Comparison of ENCODE assay signal across 1 cellular context in the genomic region with DNA sequence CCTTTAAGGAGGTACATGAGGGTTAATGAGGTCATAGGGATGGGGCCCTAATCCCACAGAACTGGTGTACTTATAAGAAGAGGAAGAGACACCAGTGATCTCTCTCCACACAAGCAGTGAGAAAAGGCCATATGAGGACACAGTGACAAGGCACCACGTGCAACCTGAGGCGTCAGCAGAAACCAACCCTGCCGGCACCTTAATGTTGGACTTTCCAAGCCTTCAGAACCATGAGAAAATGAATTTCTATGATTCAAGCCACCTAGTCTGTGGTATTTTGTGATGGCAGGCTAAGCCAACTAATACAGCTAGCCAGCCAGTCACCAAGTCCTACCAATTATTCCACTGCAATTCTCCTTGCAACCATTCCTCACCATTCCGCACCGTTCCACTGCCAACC.
TF ChIP-seq lines count a peak whose summit lies in the region.

No MANE protein-coding gene starts in this region.

TF ChIP-seq in WTC11, 78 proteins besides CTCF, POLR2A, EP300 and RAD21 (continued from another document):
- TF ChIP-seq ATF2 (CRISPR knock-in tag; IDR thresholded peaks at IDR 0.05; ENCODE audit: borderline replicate concordance, low read depth) (no peak), CREB1 (CRISPR knock-in tag; IDR thresholded peaks at IDR 0.05) (no peak), JAZF1 (CRISPR knock-in tag; IDR thresholded peaks at IDR 0.05) (no peak), NFYB (CRISPR knock-in tag; conservative IDR thresholded peaks at IDR 0.05; ENCODE audit: low read depth) (no peak), ZNF423 (CRISPR knock-in tag; IDR thresholded peaks at IDR 0.05) (no peak), MYBL2 (CRISPR knock-in tag; IDR thresholded peaks at IDR 0.05) (no peak), ZNF671 (CRISPR knock-in tag; IDR thresholded peaks at IDR 0.05) (no peak), ATF1 (CRISPR knock-in tag; IDR thresholded peaks at IDR 0.05) (no peak), MXD4 (CRISPR knock-in tag; IDR thresholded peaks at IDR 0.05; ENCODE audit: borderline replicate concordance) (no peak), EMX1 (CRISPR knock-in tag; IDR thresholded peaks at IDR 0.05) (no peak), SMAD3 (CRISPR knock-in tag; IDR thresholded peaks at IDR 0.05; ENCODE audit: borderline replicate concordance) (no peak), E2F5 (CRISPR knock-in tag; IDR thresholded peaks at IDR 0.05) (no peak), ERG (CRISPR knock-in tag; IDR thresholded peaks at IDR 0.05) (no peak)
- TF ChIP-seq, protein P1, sequence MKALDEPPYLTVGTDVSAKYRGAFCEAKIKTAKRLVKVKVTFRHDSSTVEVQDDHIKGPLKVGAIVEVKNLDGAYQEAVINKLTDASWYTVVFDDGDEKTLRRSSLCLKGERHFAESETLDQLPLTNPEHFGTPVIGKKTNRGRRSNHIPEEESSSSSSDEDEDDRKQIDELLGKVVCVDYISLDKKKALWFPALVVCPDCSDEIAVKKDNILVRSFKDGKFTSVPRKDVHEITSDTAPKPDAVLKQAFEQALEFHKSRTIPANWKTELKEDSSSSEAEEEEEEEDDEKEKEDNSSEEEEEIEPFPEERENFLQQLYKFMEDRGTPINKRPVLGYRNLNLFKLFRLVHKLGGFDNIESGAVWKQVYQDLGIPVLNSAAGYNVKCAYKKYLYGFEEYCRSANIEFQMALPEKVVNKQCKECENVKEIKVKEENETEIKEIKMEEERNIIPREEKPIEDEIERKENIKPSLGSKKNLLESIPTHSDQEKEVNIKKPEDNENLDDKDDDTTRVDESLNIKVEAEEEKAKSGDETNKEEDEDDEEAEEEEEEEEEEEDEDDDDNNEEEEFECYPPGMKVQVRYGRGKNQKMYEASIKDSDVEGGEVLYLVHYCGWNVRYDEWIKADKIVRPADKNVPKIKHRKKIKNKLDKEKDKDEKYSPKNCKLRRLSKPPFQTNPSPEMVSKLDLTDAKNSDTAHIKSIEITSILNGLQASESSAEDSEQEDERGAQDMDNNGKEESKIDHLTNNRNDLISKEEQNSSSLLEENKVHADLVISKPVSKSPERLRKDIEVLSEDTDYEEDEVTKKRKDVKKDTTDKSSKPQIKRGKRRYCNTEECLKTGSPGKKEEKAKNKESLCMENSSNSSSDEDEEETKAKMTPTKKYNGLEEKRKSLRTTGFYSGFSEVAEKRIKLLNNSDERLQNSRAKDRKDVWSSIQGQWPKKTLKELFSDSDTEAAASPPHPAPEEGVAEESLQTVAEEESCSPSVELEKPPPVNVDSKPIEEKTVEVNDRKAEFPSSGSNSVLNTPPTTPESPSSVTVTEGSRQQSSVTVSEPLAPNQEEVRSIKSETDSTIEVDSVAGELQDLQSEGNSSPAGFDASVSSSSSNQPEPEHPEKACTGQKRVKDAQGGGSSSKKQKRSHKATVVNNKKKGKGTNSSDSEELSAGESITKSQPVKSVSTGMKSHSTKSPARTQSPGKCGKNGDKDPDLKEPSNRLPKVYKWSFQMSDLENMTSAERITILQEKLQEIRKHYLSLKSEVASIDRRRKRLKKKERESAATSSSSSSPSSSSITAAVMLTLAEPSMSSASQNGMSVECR (CRISPR knock-in tag; IDR thresholded peaks at IDR 0.05; ENCODE audit: borderline replicate concordance) = no peak
- TF ChIP-seq, protein P2, sequence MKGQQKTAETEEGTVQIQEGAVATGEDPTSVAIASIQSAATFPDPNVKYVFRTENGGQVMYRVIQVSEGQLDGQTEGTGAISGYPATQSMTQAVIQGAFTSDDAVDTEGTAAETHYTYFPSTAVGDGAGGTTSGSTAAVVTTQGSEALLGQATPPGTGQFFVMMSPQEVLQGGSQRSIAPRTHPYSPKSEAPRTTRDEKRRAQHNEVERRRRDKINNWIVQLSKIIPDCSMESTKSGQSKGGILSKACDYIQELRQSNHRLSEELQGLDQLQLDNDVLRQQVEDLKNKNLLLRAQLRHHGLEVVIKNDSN (CRISPR knock-in tag; IDR thresholded peaks at IDR 0.05) = no peak
- TF ChIP-seq, protein P3, sequence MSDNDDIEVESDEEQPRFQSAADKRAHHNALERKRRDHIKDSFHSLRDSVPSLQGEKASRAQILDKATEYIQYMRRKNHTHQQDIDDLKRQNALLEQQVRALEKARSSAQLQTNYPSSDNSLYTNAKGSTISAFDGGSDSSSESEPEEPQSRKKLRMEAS (CRISPR knock-in tag; IDR thresholded peaks at IDR 0.05) = no peak
- TF ChIP-seq, protein P4, sequence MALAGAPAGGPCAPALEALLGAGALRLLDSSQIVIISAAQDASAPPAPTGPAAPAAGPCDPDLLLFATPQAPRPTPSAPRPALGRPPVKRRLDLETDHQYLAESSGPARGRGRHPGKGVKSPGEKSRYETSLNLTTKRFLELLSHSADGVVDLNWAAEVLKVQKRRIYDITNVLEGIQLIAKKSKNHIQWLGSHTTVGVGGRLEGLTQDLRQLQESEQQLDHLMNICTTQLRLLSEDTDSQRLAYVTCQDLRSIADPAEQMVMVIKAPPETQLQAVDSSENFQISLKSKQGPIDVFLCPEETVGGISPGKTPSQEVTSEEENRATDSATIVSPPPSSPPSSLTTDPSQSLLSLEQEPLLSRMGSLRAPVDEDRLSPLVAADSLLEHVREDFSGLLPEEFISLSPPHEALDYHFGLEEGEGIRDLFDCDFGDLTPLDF (CRISPR knock-in tag; IDR thresholded peaks at IDR 0.05) = no peak
